Comparison of ENCODE assay signal across 24 cellular contexts in genomic region chr1:63893976-63894375, GRCh38.
DNase-seq lines count a peak whose midpoint lies in the region; ATAC-seq and TF ChIP-seq lines count a peak whose summit lies in the region.
"Had no signal": no experiment of that assay in that cellular context is flagged by ENCODE, and none has a peak within 500 bp of the region (broad histone marks: within the 10 kb centered on the region; RNA-seq: fewer than 3 reads in every experiment).

No MANE protein-coding gene starts in this region.

- CTCF ChIA-PET in PC-9 (lab: Charles Lee), result no interaction called here

- no peak overlapping the region for H2AFZ ChIP-seq in PC-9
- H2AFZ ChIP-seq: parathyroid adenoma had no signal

- no peak for ATAC-seq in naive B cell (ENCODE audit: low read depth in 2 of 2)
- ATAC-seq: CD8-positive, alpha-beta T cell; HCT116; naive thymus-derived CD8-positive, alpha-beta T cell; right lobe of liver; WTC11 had no signal

- peaks cover 22% of the 10 kb centered on the region; the same call in 1 of the 2 replicates for H3F3A ChIP-seq in PC-9 (ENCODE audit: insufficient read depth, low read depth)

- peak overlapping the region; percentile 45 for H3K4me2 ChIP-seq in PC-9

- no TSS peak for BruUV-seq in PC-9 (replicated peaks; lab: Mats Ljungman, UMichigan)

- H4K20me1 ChIP-seq in PC-9 (ENCODE audit: insufficient read depth), result no peaks in the 10 kb centered on the region

- TF ChIP-seq CTCF in PC-9 (conservative IDR thresholded peaks at IDR 0.05) (no peak), chondrocyte (IDR thresholded peaks at IDR 0.05) (no peak), dorsolateral prefrontal cortex (IDR thresholded peaks at IDR 0.05 in 54 of 56, conservative IDR thresholded peaks at IDR 0.05 in 2 of 56; ENCODE audit: low read depth in 1 of 56, partially characterized antibody in 56 of 56) (no peak)

- H3K9me2 ChIP-seq in PC-9 (ENCODE audit: insufficient read depth), result no peaks in the 10 kb centered on the region

- H3K4me3 Mint-ChIP-seq in chondrocyte (ENCODE audit: unreplicated experiment) (no peak overlapping the region), naive B cell (no peak overlapping the region)
- H3K4me3 Mint-ChIP-seq: CD8-positive, alpha-beta T cell; naive thymus-derived CD8-positive, alpha-beta T cell; T-helper 2 cell treated with Interferon-gamma antibody and Interleukin-4, amounts not matched to agents 5 μg/mL and 100 μg/mL, for 36 hours; WTC11 had no signal

- no peaks in the 10 kb centered on the region for H3K36me3 ChIP-seq in PC-9 (ENCODE audit: low read depth)
- H3K36me3 ChIP-seq: right lobe of liver had no signal

- H3K27me3 ChIP-seq in PC-9 (ENCODE audit: insufficient read depth, low read depth), result no peaks in the 10 kb centered on the region
- peaks cover 0 to 3% (median 0%) of the 10 kb centered on the region in 45 donors for H3K27me3 ChIP-seq in dorsolateral prefrontal cortex
- H3K27me3 ChIP-seq: right lobe of liver, testis had no signal

- H3K27ac Mint-ChIP-seq in chondrocyte (ENCODE audit: unreplicated experiment) (peak overlapping the region; percentile 22), naive B cell (peak overlapping the region; percentile 44 to 99 (median 96))
- H3K27ac Mint-ChIP-seq: CD8-positive, alpha-beta T cell; T-helper 2 cell treated with Interferon-gamma antibody and Interleukin-4, amounts not matched to agents 5 μg/mL and 100 μg/mL, for 36 hours; WTC11 had no signal

- H3K4me3 ChIP-seq in PC-9 (no peak overlapping the region), dorsolateral prefrontal cortex (no peak overlapping the region)
- H3K4me3 ChIP-seq: right lobe of liver, testis had no signal

- POLR2A ChIA-PET in PC-9 (lab: Charles Lee; ENCODE audit: unreplicated experiment), result interaction anchor here (0.5 kb wide), 2 partner anchors 26 to 199 kb away, joined by 3 read pairs; no protein-coding TSS in a partner anchor

- H3K4me1 ChIP-seq in PC-9 (replicated peaks; ENCODE audit: insufficient read depth), result peaks cover 27% of the 10 kb centered on the region
- H3K4me1 ChIP-seq: right lobe of liver, testis had no signal

- H3K27ac ChIP-seq in PC-9, result peak overlapping the region; percentile 77
- H3K27ac ChIP-seq in dorsolateral prefrontal cortex, result peak overlapping the region in 11 of 59 donors; percentile 56 to 89 (median 81)
- H3K27ac ChIP-seq: parathyroid adenoma, right lobe of liver, testis had no signal

- H3K4me1 Mint-ChIP-seq in chondrocyte (ENCODE audit: low read depth) (peaks cover 89% of the 10 kb centered on the region), naive B cell (peaks cover 36 to 51% (median 48%) of the 10 kb centered on the region in 3 donors)

- H3K9me3 Mint-ChIP-seq in chondrocyte (ENCODE audit: low read depth) (peaks cover 6% of the 10 kb centered on the region), naive B cell (peaks cover 0 to 38% (median 10%) of the 10 kb centered on the region in 7 donors)
- H3K9me3 Mint-ChIP-seq: CD8-positive, alpha-beta T cell; T-helper 2 cell treated with Interferon-gamma antibody and Interleukin-4, amounts not matched to agents 5 μg/mL and 100 μg/mL, for 36 hours had no signal

- no peaks in the 10 kb centered on the region for H3K27me3 Mint-ChIP-seq in chondrocyte (ENCODE audit: low read depth)
- peaks cover 18 to 34% (median 26%) of the 10 kb centered on the region in 3 donors for H3K27me3 Mint-ChIP-seq in naive B cell

- H3K79me2 ChIP-seq in PC-9 (ENCODE audit: low read depth), result peaks cover 45% of the 10 kb centered on the region
- H3K79me2 ChIP-seq: parathyroid adenoma had no signal

- H3K9me3 ChIP-seq in PC-9 (ENCODE audit: insufficient read depth, low read depth), result peaks cover 14% of the 10 kb centered on the region; the same call in 1 of the 2 replicates
- H3K9me3 ChIP-seq: right lobe of liver, testis had no signal

- H3K36me3 Mint-ChIP-seq in chondrocyte (ENCODE audit: low read depth) (peaks cover 7% of the 10 kb centered on the region), naive B cell (peaks cover 0 to 6% of the 10 kb centered on the region in 2 donors)
- H3K36me3 Mint-ChIP-seq: CD8-positive, alpha-beta T cell; naive thymus-derived CD8-positive, alpha-beta T cell had no signal

- DNase-seq in Daoy (ENCODE audit: low read depth), result peak; percentile 70
- DNase-seq in PC-9, result peak; percentile 35 to 58
- no peak for DNase-seq in chondrocyte (ENCODE audit: low spot score)
- DNase-seq in naive B cell, result no peak
- no peak for DNase-seq in dorsolateral prefrontal cortex
- DNase-seq in COLO829 (ENCODE audit: low spot score), result no peak
- no peak for DNase-seq in iPS-NIHi7 (ENCODE audit: extremely low spot score)
- DNase-seq: activated naive CD4-positive, alpha-beta T cell treated with anti-CD3 and anti-CD28 coated beads, Interleukin-2, amount 50 U/mL, for 16 hours; activated T-cell treated with anti-CD3 and anti-CD28 coated beads, Interleukin-2, amount 50 U/mL, for 48 hours; anterior cingulate cortex; CD8-positive, alpha-beta T cell; DMS79; hypothalamus; kidney; mesenchymal stem cell; naive thymus-derived CD8-positive, alpha-beta T cell; NCI-H187 treated with DMSO at 0.1 percent for 48 hours; NCI-H345; right lobe of liver; testis had no signal

- intact Hi-C loops in PC-9 (cut with micrococcal nuclease; ENCODE audit: unreplicated experiment), result loop anchor here (1.0 to 2.0 kb wide), 3 partner anchors 17 to 47 kb away; no protein-coding TSS in a partner anchor
- intact Hi-C loops in dorsolateral prefrontal cortex (cut with DNase I), result no loop called here

Comparison
In these comparisons a context has a peak if more than half of its experiments do, and no peak if none do; other contexts are left out.
1. DNase-seq: peak in Daoy (single experiment) and PC-9 (2 of 2); none in chondrocyte (single experiment), naive B cell (single experiment), dorsolateral prefrontal cortex (0 of 10), COLO829 (single experiment) and iPS-NIHi7 (single experiment).